1 cellular context compared by ENCODE assay signal in genomic region chr7:135190703-135191102, GRCh38.
TF ChIP-seq lines count a peak whose summit lies in the region.

No MANE protein-coding gene starts in this region.

TF ChIP-seq in K562, 482 proteins besides CTCF, POLR2A, EP300 and RAD21 (continued from another document):
- TF ChIP-seq ZNF407 (IDR thresholded peaks at IDR 0.05; ENCODE audit: low read depth), result no peak
- TF ChIP-seq ZNF717 (CRISPR knock-in tag; IDR thresholded peaks at IDR 0.05), result no peak
